Comparison of ENCODE assay signal across 8 cellular contexts in genomic region chr16:9008335-9009260, GRCh38. TPM values are rescaled to one million over a fixed set of nuclear protein-coding genes. Genes with fewer than 3 reads are reported as not detected.
DNase-seq lines count a peak whose midpoint lies in the region; ATAC-seq, FAIRE-seq and TF ChIP-seq lines count a peak whose summit lies in the region.

No MANE protein-coding gene starts in this region.

- peak overlapping the region; percentile 7 for H3K27ac ChIP-seq in astrocyte (ENCODE audit: low read depth, low read length)

- H3K27me3 Mint-ChIP-seq in T-helper 2 cell treated with Interferon-gamma antibody and Interleukin-4, amounts not matched to agents 5 μg/mL and 100 μg/mL, for 36 hours (ENCODE audit: low read depth) = peaks cover 4% of the 10 kb centered on the region
- H3K27me3 Mint-ChIP-seq in astrocyte (ENCODE audit: low read depth, unreplicated experiment) = peaks cover 6% of the 10 kb centered on the region

- peak; percentile 23 for DNase-seq in DMS79 (lab: John Stamatoyannopoulos, UW)
- DNase-seq in T-helper 2 cell treated with Interferon-gamma antibody and Interleukin-4, amounts not matched to agents 5 μg/mL and 100 μg/mL, for 36 hours (ENCODE audit: low spot score) = peak; percentile 37
- peak; percentile 34 for DNase-seq in astrocyte (ENCODE audit: low read depth)
- peak in 45 of 51 donors; percentile 0 to 72 (median 31) for DNase-seq in hypothalamus (lab: John Stamatoyannopoulos, UW)
- DNase-seq in NK-92 treated with Interleukin-12 subunit alpha and Interleukin-12 subunit beta, amount 100 ng/mL, for 24 hours (lab: John Stamatoyannopoulos, UW) = no peak

- H4K20me1 ChIP-seq in Loucy (ENCODE audit: insufficient read depth, low read length, poor library complexity, severe bottlenecking) (no peaks in the 10 kb centered on the region), astrocyte (ENCODE audit: insufficient read depth, low read length) (no peaks in the 10 kb centered on the region)

- no peaks in the 10 kb centered on the region for H3K9me2 ChIP-seq in Loucy (replicated peaks; ENCODE audit: low read depth, low read length)

- H3K4me3 Mint-ChIP-seq in T-helper 2 cell treated with Interferon-gamma antibody and Interleukin-4, amounts not matched to agents 5 μg/mL and 100 μg/mL, for 36 hours = no peak overlapping the region
- H3K4me3 Mint-ChIP-seq in astrocyte (ENCODE audit: unreplicated experiment) = no peak overlapping the region

- H3K4me1 ChIP-seq in Loucy (ENCODE audit: insufficient read depth, low read length, poor library complexity, severe bottlenecking) (no peaks in the 10 kb centered on the region), astrocyte (ENCODE audit: insufficient read depth, low read length) (peaks cover 12% of the 10 kb centered on the region), skeletal muscle satellite cell (ENCODE audit: control insufficient read depth, insufficient read depth, low read length) (peaks cover 8% of the 10 kb centered on the region)

- H3K4me1 Mint-ChIP-seq in T-helper 2 cell treated with Interferon-gamma antibody and Interleukin-4, amounts not matched to agents 5 μg/mL and 100 μg/mL, for 36 hours (ENCODE audit: low read depth) = no peaks in the 10 kb centered on the region
- peaks cover 3% of the 10 kb centered on the region for H3K4me1 Mint-ChIP-seq in astrocyte (ENCODE audit: low read depth, unreplicated experiment)

- TF ChIP-seq CTCF in Loucy (conservative IDR thresholded peaks at IDR 0.05; ENCODE audit: low read length) (peak; percentile 55), astrocyte (IDR thresholded peaks at IDR 0.05; ENCODE audit: insufficient read depth, low read depth, low read length) (peak; percentile 66)

- no peak overlapping the region for H3K4me3 ChIP-seq in Loucy (ENCODE audit: low read length, poor library complexity, severe bottlenecking)
- no peak overlapping the region for H3K4me3 ChIP-seq in astrocyte (ENCODE audit: insufficient read depth, low read depth, low read length)
- H3K4me3 ChIP-seq in skeletal muscle satellite cell (ENCODE audit: low read length) = peak overlapping the region; percentile 57

- H3K27me3 ChIP-seq in Loucy (ENCODE audit: insufficient read depth, low read length, poor library complexity, severe bottlenecking) (no peaks in the 10 kb centered on the region), astrocyte (ENCODE audit: insufficient read depth, low read length) (no peaks in the 10 kb centered on the region), skeletal muscle satellite cell (ENCODE audit: control insufficient read depth, insufficient read depth, low read length) (peaks cover 8% of the 10 kb centered on the region)

- no peaks in the 10 kb centered on the region for H3F3A ChIP-seq in Loucy (ENCODE audit: low read depth)

- H3K9me3 Mint-ChIP-seq in T-helper 2 cell treated with Interferon-gamma antibody and Interleukin-4, amounts not matched to agents 5 μg/mL and 100 μg/mL, for 36 hours = no peaks in the 10 kb centered on the region
- no peaks in the 10 kb centered on the region for H3K9me3 Mint-ChIP-seq in astrocyte (ENCODE audit: unreplicated experiment)

- no peaks in the 10 kb centered on the region for H3K36me3 Mint-ChIP-seq in T-helper 2 cell treated with Interferon-gamma antibody and Interleukin-4, amounts not matched to agents 5 μg/mL and 100 μg/mL, for 36 hours (ENCODE audit: low read depth)
- no peaks in the 10 kb centered on the region for H3K36me3 Mint-ChIP-seq in astrocyte (ENCODE audit: low read depth, unreplicated experiment)

- no peak overlapping the region for H3K4me2 ChIP-seq in Loucy (ENCODE audit: low read depth, low read length, poor library complexity, severe bottlenecking)
- peak overlapping the region; percentile 64 for H3K4me2 ChIP-seq in astrocyte (ENCODE audit: low read length)
- peak overlapping the region; percentile 79 for H3K4me2 ChIP-seq in skeletal muscle satellite cell (ENCODE audit: low read length)

- no peaks in the 10 kb centered on the region for H3K36me3 ChIP-seq in Loucy (ENCODE audit: insufficient read depth, low read length)
- no peaks in the 10 kb centered on the region for H3K36me3 ChIP-seq in astrocyte (ENCODE audit: insufficient read depth, low read length)
- H3K36me3 ChIP-seq in skeletal muscle satellite cell (ENCODE audit: insufficient read depth, low read length) = no peaks in the 10 kb centered on the region

- H3K9ac ChIP-seq in Loucy (ENCODE audit: low read depth, low read length, poor library complexity, severe bottlenecking) = no peak overlapping the region
- peak overlapping the region; percentile 29 for H3K9ac ChIP-seq in astrocyte (ENCODE audit: low read length)
- H3K9ac ChIP-seq in skeletal muscle satellite cell (ENCODE audit: low read depth, low read length) = peak overlapping the region; percentile 14

- peak; percentile 95 for ATAC-seq in GM21723 (IDR thresholded peaks at IDR 0.05; ENCODE audit: unreplicated experiment)

- H3K79me2 ChIP-seq in Loucy (ENCODE audit: insufficient read depth, low read length) = no peaks in the 10 kb centered on the region
- H3K79me2 ChIP-seq in astrocyte (ENCODE audit: insufficient read depth, low read length) = no peaks in the 10 kb centered on the region

- H3K9me3 ChIP-seq in Loucy (ENCODE audit: insufficient read depth, low read depth, low read length) = no peaks in the 10 kb centered on the region
- H3K9me3 ChIP-seq in astrocyte (ENCODE audit: insufficient read depth, low read depth, low read length) = no peaks in the 10 kb centered on the region
- H3K9me3 ChIP-seq in skeletal muscle satellite cell (replicated peaks; ENCODE audit: low read length) = no peaks in the 10 kb centered on the region

- H2AFZ ChIP-seq in Loucy (ENCODE audit: low read length) (no peak overlapping the region), astrocyte (ENCODE audit: low read depth, low read length) (peak overlapping the region; percentile 82)

- no peak for FAIRE-seq in astrocyte (lab: Jason Lieb, UNC)

- no peak overlapping the region for H3K27ac Mint-ChIP-seq in T-helper 2 cell treated with Interferon-gamma antibody and Interleukin-4, amounts not matched to agents 5 μg/mL and 100 μg/mL, for 36 hours
- H3K27ac Mint-ChIP-seq in astrocyte (ENCODE audit: unreplicated experiment) = no peak overlapping the region

RNA-seq across cellular contexts. Expression of gene USP7, which starts 44.9 kb away (rescaled TPM):
- total RNA-seq in astrocyte = 93.6 and 96.9 TPM in 2 replicates
- 46.3 and 52.2 TPM in 2 replicates for total RNA-seq in skeletal muscle satellite cell (2012; rRNA removed)
